ENCODE assay signal across 1 cellular context in the genomic region with DNA sequence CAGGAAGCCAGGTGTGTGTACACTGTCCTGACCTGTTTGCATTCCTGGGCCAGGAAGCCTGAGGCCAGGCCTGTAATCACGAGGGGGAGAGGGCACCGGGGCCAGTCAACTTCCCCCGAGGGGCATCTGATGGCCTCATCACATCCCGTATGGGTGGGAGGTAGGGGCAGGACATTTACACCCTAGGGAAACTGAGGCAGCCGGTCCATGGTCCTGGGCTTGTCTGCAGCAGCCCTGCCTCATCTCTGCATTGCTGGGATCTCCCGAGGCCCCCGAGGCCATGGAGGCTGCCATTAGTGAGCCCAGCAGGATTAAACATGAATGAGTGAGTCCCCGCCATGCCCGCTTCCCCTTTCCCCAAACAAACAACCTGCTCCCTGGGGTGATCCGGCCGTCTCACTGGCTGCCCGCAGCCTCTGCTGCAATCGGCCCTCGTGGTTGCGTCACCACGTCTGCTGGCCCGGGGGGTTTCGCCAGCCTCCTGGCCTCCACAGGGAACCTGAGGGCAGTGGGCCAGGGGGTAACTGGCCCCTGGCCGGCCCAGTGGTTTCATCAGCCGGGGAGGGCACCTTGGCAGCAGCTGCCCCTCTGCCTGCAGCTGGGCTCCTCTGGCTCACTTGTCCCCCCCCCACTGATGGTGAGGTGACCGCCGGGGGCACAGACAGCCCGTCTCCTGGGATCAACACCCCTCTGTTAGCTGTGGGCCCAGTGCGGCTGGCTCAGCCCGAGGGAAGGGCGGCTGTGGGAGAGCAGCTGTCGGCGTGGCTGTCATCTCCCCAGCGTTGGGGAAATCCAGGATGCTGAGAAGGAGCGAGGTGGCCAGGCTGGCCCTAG.
TF ChIP-seq lines count a peak whose summit lies in the region.

No MANE protein-coding gene starts in this region.

TF ChIP-seq in HepG2, 621 proteins besides CTCF, POLR2A, EP300 and RAD21 (continued from another document):
- TF ChIP-seq MNT (IDR thresholded peaks at IDR 0.05) (no peak), ZBTB20 (CRISPR knock-in tag; IDR thresholded peaks at IDR 0.05; ENCODE audit: borderline replicate concordance, low read depth) (peak; percentile 85; the same call in 1 of the 2 replicates), TBL1XR1 (IDR thresholded peaks at IDR 0.05; ENCODE audit: borderline replicate concordance, low read length, partially characterized antibody) (peak; percentile 85), NFATC3 (CRISPR knock-in tag; IDR thresholded peaks at IDR 0.05) (peak; percentile 46; the same call in 1 of the 2 replicates), DR1 (CRISPR knock-in tag; IDR thresholded peaks at IDR 0.05) (no peak), ZNF367 (CRISPR knock-in tag; IDR thresholded peaks at IDR 0.05; ENCODE audit: borderline replicate concordance) (no peak), NBN (conservative IDR thresholded peaks at IDR 0.05) (no peak), ZNF556 (CRISPR knock-in tag; IDR thresholded peaks at IDR 0.05; ENCODE audit: borderline replicate concordance) (no peak; the same call in 1 of the 2 replicates), ISL2 (CRISPR knock-in tag; IDR thresholded peaks at IDR 0.05) (peak; percentile 84), SOX6 (IDR thresholded peaks at IDR 0.05) (no peak), SOX6 (CRISPR knock-in tag; IDR thresholded peaks at IDR 0.05) (peak; percentile 89), ZNF552 (CRISPR knock-in tag; IDR thresholded peaks at IDR 0.05; ENCODE audit: borderline replicate concordance) (peak; percentile 67; the same call in 1 of the 2 replicates), MBD4 (IDR thresholded peaks at IDR 0.05; ENCODE audit: borderline replicate concordance, low read length) (no peak), MBNL3 (CRISPR knock-in tag; conservative IDR thresholded peaks at IDR 0.05) (no peak), ZC3H4 (CRISPR knock-in tag; IDR thresholded peaks at IDR 0.05; ENCODE audit: borderline replicate concordance) (peak; percentile 83), ZFP82 (CRISPR knock-in tag; IDR thresholded peaks at IDR 0.05; ENCODE audit: borderline replicate concordance) (peak; percentile 97), ARID2 (CRISPR knock-in tag; IDR thresholded peaks at IDR 0.05; ENCODE audit: borderline replicate concordance) (peak; percentile 98), ZNF775 (CRISPR knock-in tag; IDR thresholded peaks at IDR 0.05; ENCODE audit: borderline replicate concordance) (no peak), POLR2G (IDR thresholded peaks at IDR 0.05; ENCODE audit: low read depth, low read length) (peak; percentile 62; the same call in 1 of the 2 replicates), SMARCE1 (IDR thresholded peaks at IDR 0.05; ENCODE audit: borderline replicate concordance) (no peak), PCBP2 (optimal IDR thresholded peaks at IDR 0.05; ENCODE audit: low read depth, low read length, poor library complexity, severe bottlenecking) (no peak), SOX13 (IDR thresholded peaks at IDR 0.05) (peak; percentile 44; the same call in 1 of the 2 replicates), SOX13 (CRISPR knock-in tag; conservative IDR thresholded peaks at IDR 0.05 in 1 of 2, IDR thresholded peaks at IDR 0.05 in 1 of 2) (peak in 1 of 2 experiments; percentile 85; a peak in 1 of 4 replicates), ZNF746 (CRISPR knock-in tag; IDR thresholded peaks at IDR 0.05) (peak; percentile 95), ADNP (CRISPR knock-in tag; IDR thresholded peaks at IDR 0.05) (no peak), AKAP8 (CRISPR knock-in tag; IDR thresholded peaks at IDR 0.05) (peak; percentile 81; the same call in 1 of the 2 replicates), CAMTA2 (CRISPR knock-in tag; IDR thresholded peaks at IDR 0.05; ENCODE audit: borderline replicate concordance) (no peak)
- TF ChIP-seq, protein P1, sequence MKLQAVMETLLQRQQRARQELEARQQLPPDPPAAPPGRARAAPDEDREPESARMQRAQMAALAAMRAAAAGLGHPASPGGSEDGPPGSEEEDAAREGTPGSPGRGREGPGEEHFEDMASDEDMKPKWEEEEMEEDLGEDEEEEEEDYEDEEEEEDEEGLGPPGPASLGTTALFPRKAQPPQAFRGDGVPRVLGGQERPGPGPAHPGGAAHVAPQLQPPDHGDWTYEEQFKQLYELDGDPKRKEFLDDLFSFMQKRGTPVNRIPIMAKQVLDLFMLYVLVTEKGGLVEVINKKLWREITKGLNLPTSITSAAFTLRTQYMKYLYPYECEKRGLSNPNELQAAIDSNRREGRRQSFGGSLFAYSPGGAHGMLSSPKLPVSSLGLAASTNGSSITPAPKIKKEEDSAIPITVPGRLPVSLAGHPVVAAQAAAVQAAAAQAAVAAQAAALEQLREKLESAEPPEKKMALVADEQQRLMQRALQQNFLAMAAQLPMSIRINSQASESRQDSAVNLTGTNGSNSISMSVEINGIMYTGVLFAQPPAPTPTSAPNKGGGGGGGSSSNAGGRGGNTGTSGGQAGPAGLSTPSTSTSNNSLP (IDR thresholded peaks at IDR 0.05; ENCODE audit: low read depth, low read length) = no peak
- TF ChIP-seq, protein P2, sequence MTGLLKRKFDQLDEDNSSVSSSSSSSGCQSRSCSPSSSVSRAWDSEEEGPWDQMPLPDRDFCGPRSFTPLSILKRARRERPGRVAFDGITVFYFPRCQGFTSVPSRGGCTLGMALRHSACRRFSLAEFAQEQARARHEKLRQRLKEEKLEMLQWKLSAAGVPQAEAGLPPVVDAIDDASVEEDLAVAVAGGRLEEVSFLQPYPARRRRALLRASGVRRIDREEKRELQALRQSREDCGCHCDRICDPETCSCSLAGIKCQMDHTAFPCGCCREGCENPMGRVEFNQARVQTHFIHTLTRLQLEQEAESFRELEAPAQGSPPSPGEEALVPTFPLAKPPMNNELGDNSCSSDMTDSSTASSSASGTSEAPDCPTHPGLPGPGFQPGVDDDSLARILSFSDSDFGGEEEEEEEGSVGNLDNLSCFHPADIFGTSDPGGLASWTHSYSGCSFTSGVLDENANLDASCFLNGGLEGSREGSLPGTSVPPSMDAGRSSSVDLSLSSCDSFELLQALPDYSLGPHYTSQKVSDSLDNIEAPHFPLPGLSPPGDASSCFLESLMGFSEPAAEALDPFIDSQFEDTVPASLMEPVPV (CRISPR knock-in tag; IDR thresholded peaks at IDR 0.05) = peak; percentile 91
- TF ChIP-seq, protein P3, sequence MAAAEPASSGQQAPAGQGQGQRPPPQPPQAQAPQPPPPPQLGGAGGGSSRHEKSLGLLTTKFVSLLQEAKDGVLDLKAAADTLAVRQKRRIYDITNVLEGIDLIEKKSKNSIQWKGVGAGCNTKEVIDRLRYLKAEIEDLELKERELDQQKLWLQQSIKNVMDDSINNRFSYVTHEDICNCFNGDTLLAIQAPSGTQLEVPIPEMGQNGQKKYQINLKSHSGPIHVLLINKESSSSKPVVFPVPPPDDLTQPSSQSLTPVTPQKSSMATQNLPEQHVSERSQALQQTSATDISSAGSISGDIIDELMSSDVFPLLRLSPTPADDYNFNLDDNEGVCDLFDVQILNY (CRISPR knock-in tag; conservative IDR thresholded peaks at IDR 0.05) = no peak
- TF ChIP-seq, protein P4, sequence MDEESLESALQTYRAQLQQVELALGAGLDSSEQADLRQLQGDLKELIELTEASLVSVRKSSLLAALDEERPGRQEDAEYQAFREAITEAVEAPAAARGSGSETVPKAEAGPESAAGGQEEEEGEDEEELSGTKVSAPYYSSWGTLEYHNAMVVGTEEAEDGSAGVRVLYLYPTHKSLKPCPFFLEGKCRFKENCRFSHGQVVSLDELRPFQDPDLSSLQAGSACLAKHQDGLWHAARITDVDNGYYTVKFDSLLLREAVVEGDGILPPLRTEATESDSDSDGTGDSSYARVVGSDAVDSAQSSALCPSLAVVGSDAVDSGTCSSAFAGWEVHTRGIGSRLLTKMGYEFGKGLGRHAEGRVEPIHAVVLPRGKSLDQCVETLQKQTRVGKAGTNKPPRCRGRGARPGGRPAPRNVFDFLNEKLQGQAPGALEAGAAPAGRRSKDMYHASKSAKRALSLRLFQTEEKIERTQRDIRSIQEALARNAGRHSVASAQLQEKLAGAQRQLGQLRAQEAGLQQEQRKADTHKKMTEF (CRISPR knock-in tag; IDR thresholded peaks at IDR 0.05) = peak; percentile 89
